Comparison of ENCODE assay signal across 1 cellular context in genomic region chr15:25676070-25676469, GRCh38.
TF ChIP-seq lines count a peak whose summit lies in the region.

No MANE protein-coding gene starts in this region.

TF ChIP-seq in HepG2, 621 proteins besides CTCF, POLR2A, EP300 and RAD21 (continued from another document):
- TF ChIP-seq RNF219 (CRISPR knock-in tag; IDR thresholded peaks at IDR 0.05) (no peak), ZNF24 (IDR thresholded peaks at IDR 0.05) (no peak), ZNF790 (CRISPR knock-in tag; IDR thresholded peaks at IDR 0.05; ENCODE audit: borderline replicate concordance) (no peak), NR3C1 (CRISPR knock-in tag; IDR thresholded peaks at IDR 0.05) (no peak)
- TF ChIP-seq, protein P1, sequence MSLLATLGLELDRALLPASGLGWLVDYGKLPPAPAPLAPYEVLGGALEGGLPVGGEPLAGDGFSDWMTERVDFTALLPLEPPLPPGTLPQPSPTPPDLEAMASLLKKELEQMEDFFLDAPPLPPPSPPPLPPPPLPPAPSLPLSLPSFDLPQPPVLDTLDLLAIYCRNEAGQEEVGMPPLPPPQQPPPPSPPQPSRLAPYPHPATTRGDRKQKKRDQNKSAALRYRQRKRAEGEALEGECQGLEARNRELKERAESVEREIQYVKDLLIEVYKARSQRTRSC (CRISPR knock-in tag; IDR thresholded peaks at IDR 0.05; ENCODE audit: low read depth), result no peak
